Comparison of ENCODE assay signal across 1 cellular context in the genomic region with DNA sequence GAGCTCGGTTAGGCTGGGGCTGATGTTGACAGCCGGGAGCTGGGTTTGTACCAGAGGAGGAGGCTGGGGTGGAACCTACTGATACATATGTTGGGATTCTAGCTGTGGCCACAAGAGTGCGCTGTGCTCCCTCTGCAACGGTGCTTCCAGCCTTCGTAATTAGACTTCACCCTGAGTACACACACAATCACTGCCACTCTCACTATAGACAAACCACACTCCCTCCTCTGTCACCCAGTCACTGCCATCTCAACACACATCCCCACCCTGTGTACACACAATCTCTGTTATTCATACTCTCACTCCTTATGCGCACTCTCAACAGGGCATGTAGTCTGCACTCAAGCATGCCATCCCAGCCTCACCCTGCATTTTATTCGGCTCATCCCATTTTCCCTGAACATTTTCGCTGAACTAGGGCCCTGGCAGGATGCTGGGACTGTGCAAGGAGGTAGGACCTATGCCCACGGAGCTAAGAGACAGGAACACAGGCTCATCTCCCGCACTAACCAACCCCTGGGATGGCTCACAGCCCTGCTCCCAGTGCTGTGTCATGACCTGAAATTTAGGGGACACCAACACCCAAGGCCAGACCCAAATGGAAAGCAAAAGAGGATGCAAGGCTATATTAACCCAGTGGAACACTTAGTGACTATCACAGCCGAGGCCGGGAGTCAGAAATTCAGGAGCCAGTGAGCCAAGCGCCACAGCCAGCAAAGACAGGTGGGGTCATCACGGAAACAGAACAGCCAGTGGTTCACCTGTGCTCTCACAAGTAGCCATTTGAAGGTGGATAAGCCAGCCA.
A peak's percentile ranks its signal among the peaks of the same experiment; 100 is the strongest.
TF ChIP-seq lines count a peak whose summit lies in the region.

No MANE protein-coding gene starts in this region.

TF ChIP-seq in HepG2, 621 proteins besides CTCF, POLR2A, EP300 and RAD21 (continued from another document and continues in another):
- 0 out of 2 replicates have a peak, but pooled peaks have one; percentile 20 for TF ChIP-seq ZNF317 (CRISPR knock-in tag; IDR thresholded peaks at IDR 0.05)
- TF ChIP-seq MIER3 (CRISPR knock-in tag; IDR thresholded peaks at IDR 0.05; ENCODE audit: borderline replicate concordance): no peak
- TF ChIP-seq, protein P1, sequence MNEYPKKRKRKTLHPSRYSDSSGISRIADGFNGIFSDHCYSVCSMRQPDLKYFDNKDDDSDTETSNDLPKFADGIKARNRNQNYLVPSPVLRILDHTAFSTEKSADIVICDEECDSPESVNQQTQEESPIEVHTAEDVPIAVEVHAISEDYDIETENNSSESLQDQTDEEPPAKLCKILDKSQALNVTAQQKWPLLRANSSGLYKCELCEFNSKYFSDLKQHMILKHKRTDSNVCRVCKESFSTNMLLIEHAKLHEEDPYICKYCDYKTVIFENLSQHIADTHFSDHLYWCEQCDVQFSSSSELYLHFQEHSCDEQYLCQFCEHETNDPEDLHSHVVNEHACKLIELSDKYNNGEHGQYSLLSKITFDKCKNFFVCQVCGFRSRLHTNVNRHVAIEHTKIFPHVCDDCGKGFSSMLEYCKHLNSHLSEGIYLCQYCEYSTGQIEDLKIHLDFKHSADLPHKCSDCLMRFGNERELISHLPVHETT (CRISPR knock-in tag; conservative IDR thresholded peaks at IDR 0.05): no peak
- TF ChIP-seq KAT7 (CRISPR knock-in tag; IDR thresholded peaks at IDR 0.05; ENCODE audit: borderline replicate concordance): no peak
- no peak for TF ChIP-seq SALL2 (CRISPR knock-in tag; IDR thresholded peaks at IDR 0.05)
- TF ChIP-seq FOXA1 (IDR thresholded peaks at IDR 0.05): no peak
- peak; percentile 42 for TF ChIP-seq FOXA1 (CRISPR knock-in tag; IDR thresholded peaks at IDR 0.05)
- TF ChIP-seq KLF16 (CRISPR knock-in tag; IDR thresholded peaks at IDR 0.05): 0 out of 4 replicates have a peak, but pooled peaks of 1 of the 2 experiments have one; percentile 28
- TF ChIP-seq ZEB1 (IDR thresholded peaks at IDR 0.05; ENCODE audit: insufficient replicate concordance, low read depth): no peak
- no peak for TF ChIP-seq GLI4 (CRISPR knock-in tag; IDR thresholded peaks at IDR 0.05; ENCODE audit: borderline replicate concordance)
- no peak for TF ChIP-seq ZNF740 (CRISPR knock-in tag; IDR thresholded peaks at IDR 0.05)
- TF ChIP-seq STAG1 (CRISPR knock-in tag; IDR thresholded peaks at IDR 0.05): peak; percentile 84
- TF ChIP-seq PBX2 (CRISPR knock-in tag; IDR thresholded peaks at IDR 0.05): no peak
- TF ChIP-seq ZNF460 (CRISPR knock-in tag; IDR thresholded peaks at IDR 0.05; ENCODE audit: borderline replicate concordance): no peak
- no peak for TF ChIP-seq BRCA1 (CRISPR knock-in tag; IDR thresholded peaks at IDR 0.05)
- no peak for TF ChIP-seq ZNF781 (CRISPR knock-in tag; IDR thresholded peaks at IDR 0.05; ENCODE audit: borderline replicate concordance, not compliant biosample characterization)
- 0 out of 4 replicates have a peak, but pooled peaks of 1 of the 2 experiments have one; percentile 26 for TF ChIP-seq HMGXB4 (CRISPR knock-in tag; IDR thresholded peaks at IDR 0.05; ENCODE audit: borderline replicate concordance in 1 of 2, low read depth in 1 of 2)
- no peak for TF ChIP-seq ETS1 (CRISPR knock-in tag; IDR thresholded peaks at IDR 0.05)
- TF ChIP-seq PHB2 (IDR thresholded peaks at IDR 0.05; ENCODE audit: partially characterized antibody): no peak
- no peak for TF ChIP-seq ZBTB7A (CRISPR knock-in tag; IDR thresholded peaks at IDR 0.05)
- TF ChIP-seq ZNF605 (CRISPR knock-in tag; IDR thresholded peaks at IDR 0.05): no peak
- TF ChIP-seq SP2 (CRISPR knock-in tag; IDR thresholded peaks at IDR 0.05): peak; percentile 36; the same call in 1 of the 2 replicates
- no peak for TF ChIP-seq HIVEP1 (CRISPR knock-in tag; IDR thresholded peaks at IDR 0.05)
- no peak for TF ChIP-seq FOXK2 (IDR thresholded peaks at IDR 0.05)
- no peak for TF ChIP-seq GZF1 (CRISPR knock-in tag; IDR thresholded peaks at IDR 0.05)
- no peak for TF ChIP-seq SOX6 (IDR thresholded peaks at IDR 0.05)
- TF ChIP-seq SOX6 (CRISPR knock-in tag; IDR thresholded peaks at IDR 0.05): peak; percentile 35; the same call in 1 of the 2 replicates
- TF ChIP-seq ZBTB2 (CRISPR knock-in tag; IDR thresholded peaks at IDR 0.05; ENCODE audit: low read depth): no peak
- no peak for TF ChIP-seq SKIL (CRISPR knock-in tag; IDR thresholded peaks at IDR 0.05; ENCODE audit: borderline replicate concordance)
- TF ChIP-seq ZNF12 (CRISPR knock-in tag; IDR thresholded peaks at IDR 0.05): no peak
- TF ChIP-seq ZNF101 (CRISPR knock-in tag; IDR thresholded peaks at IDR 0.05; ENCODE audit: borderline replicate concordance, low read depth): no peak
- TF ChIP-seq TFDP2 (CRISPR knock-in tag; IDR thresholded peaks at IDR 0.05): no peak
- TF ChIP-seq, protein P2, sequence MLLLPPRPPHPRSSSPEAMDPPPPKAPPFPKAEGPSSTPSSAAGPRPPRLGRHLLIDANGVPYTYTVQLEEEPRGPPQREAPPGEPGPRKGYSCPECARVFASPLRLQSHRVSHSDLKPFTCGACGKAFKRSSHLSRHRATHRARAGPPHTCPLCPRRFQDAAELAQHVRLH (CRISPR knock-in tag; IDR thresholded peaks at IDR 0.05; ENCODE audit: borderline replicate concordance, low read depth): no peak
- TF ChIP-seq ARHGAP35 (CRISPR knock-in tag; IDR thresholded peaks at IDR 0.05; ENCODE audit: borderline replicate concordance): no peak
- no peak for TF ChIP-seq GABPB1 (CRISPR knock-in tag; IDR thresholded peaks at IDR 0.05)
- no peak for TF ChIP-seq ZNF430 (CRISPR knock-in tag; IDR thresholded peaks at IDR 0.05)
- 0 out of 2 replicates have a peak, but pooled peaks have one; percentile 25 for TF ChIP-seq TARDBP (CRISPR knock-in tag; IDR thresholded peaks at IDR 0.05)
- no peak for TF ChIP-seq KAT8 (CRISPR knock-in tag; IDR thresholded peaks at IDR 0.05)
- TF ChIP-seq RBFOX2 (IDR thresholded peaks at IDR 0.05; ENCODE audit: low read depth, low read length): no peak
- no peak for TF ChIP-seq SRSF9 (IDR thresholded peaks at IDR 0.05; ENCODE audit: borderline replicate concordance, insufficient read depth, low read depth, low read length, poor library complexity, severe bottlenecking)
- TF ChIP-seq, protein P3, sequence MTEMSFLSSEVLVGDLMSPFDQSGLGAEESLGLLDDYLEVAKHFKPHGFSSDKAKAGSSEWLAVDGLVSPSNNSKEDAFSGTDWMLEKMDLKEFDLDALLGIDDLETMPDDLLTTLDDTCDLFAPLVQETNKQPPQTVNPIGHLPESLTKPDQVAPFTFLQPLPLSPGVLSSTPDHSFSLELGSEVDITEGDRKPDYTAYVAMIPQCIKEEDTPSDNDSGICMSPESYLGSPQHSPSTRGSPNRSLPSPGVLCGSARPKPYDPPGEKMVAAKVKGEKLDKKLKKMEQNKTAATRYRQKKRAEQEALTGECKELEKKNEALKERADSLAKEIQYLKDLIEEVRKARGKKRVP (CRISPR knock-in tag; IDR thresholded peaks at IDR 0.05): no peak
- no peak for TF ChIP-seq HOXA7 (CRISPR knock-in tag; IDR thresholded peaks at IDR 0.05)
- TF ChIP-seq E2F5 (CRISPR knock-in tag; conservative IDR thresholded peaks at IDR 0.05): no peak
- TF ChIP-seq ZNF3 (CRISPR knock-in tag; IDR thresholded peaks at IDR 0.05): no peak
- TF ChIP-seq, protein P4, sequence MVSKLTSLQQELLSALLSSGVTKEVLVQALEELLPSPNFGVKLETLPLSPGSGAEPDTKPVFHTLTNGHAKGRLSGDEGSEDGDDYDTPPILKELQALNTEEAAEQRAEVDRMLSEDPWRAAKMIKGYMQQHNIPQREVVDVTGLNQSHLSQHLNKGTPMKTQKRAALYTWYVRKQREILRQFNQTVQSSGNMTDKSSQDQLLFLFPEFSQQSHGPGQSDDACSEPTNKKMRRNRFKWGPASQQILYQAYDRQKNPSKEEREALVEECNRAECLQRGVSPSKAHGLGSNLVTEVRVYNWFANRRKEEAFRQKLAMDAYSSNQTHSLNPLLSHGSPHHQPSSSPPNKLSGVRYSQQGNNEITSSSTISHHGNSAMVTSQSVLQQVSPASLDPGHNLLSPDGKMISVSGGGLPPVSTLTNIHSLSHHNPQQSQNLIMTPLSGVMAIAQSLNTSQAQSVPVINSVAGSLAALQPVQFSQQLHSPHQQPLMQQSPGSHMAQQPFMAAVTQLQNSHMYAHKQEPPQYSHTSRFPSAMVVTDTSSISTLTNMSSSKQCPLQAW (CRISPR knock-in tag; IDR thresholded peaks at IDR 0.05): 0 out of 2 replicates have a peak, but pooled peaks have one; percentile 47
- TF ChIP-seq ZBTB14 (CRISPR knock-in tag; IDR thresholded peaks at IDR 0.05): no peak
